Comparison of ENCODE assay signal across 9 cellular contexts in genomic region chr20:43959079-43959919, GRCh38. TPM values are rescaled to one million over a fixed set of nuclear protein-coding genes. Genes with fewer than 3 reads are reported as not detected.
DNase-seq lines count a peak whose midpoint lies in the region; ATAC-seq and TF ChIP-seq lines count a peak whose summit lies in the region.
"Had no signal": no experiment of that assay in that cellular context is flagged by ENCODE, and none has a peak within 500 bp of the region (broad histone marks: within the 10 kb centered on the region; RNA-seq: fewer than 3 reads in every experiment).

No MANE protein-coding gene starts in this region.

- H3F3A ChIP-seq in GM23248 (ENCODE audit: insufficient read depth) = peaks cover 34% of the 10 kb centered on the region

- H3K27me3 ChIP-seq in BLaER1 (no peaks in the 10 kb centered on the region), GM23248 (replicated peaks; ENCODE audit: insufficient read depth) (no peaks in the 10 kb centered on the region), cardiac muscle cell (no peaks in the 10 kb centered on the region), mesendoderm (ENCODE audit: insufficient read depth, low read length, poor library complexity) (no peaks in the 10 kb centered on the region)

- H4K20me1 ChIP-seq in BLaER1 = peaks cover 6% of the 10 kb centered on the region; the same call in 1 of the 2 replicates
- no peaks in the 10 kb centered on the region for H4K20me1 ChIP-seq in GM23248 (ENCODE audit: insufficient read depth)

- no peak for TF ChIP-seq CTCF in cardiac muscle cell (IDR thresholded peaks at IDR 0.05; ENCODE audit: low read depth, low read length)

- in situ Hi-C loops in GM23248 (cut with MboI) = no loop called here

- no peak overlapping the region for H2BK5ac ChIP-seq in mesendoderm (ENCODE audit: low read length)

- H4K8ac ChIP-seq in mesendoderm (ENCODE audit: low read depth, low read length) = no peak overlapping the region

- H3K23ac ChIP-seq in mesendoderm (ENCODE audit: low read length) = no peak overlapping the region

- H3K4me1 ChIP-seq in BLaER1 (peaks cover 82% of the 10 kb centered on the region), GM23248 (ENCODE audit: insufficient read depth) (peaks cover 23% of the 10 kb centered on the region), cardiac muscle cell (ENCODE audit: low read depth) (no peaks in the 10 kb centered on the region), mesendoderm (ENCODE audit: control insufficient read depth, low read depth, low read length) (peaks cover 4% of the 10 kb centered on the region)

- H3K4ac ChIP-seq in mesendoderm (ENCODE audit: low read depth, low read length) = no peak overlapping the region

- 0 out of 2 replicates have a peak overlapping the region, but pooled peaks have one; percentile 5 for H3K4me3 ChIP-seq in BLaER1
- no peak overlapping the region for H3K4me3 ChIP-seq in GM23248
- no peak overlapping the region for H3K4me3 ChIP-seq in SK-N-MC
- H3K4me3 ChIP-seq in cardiac muscle cell = no peak overlapping the region
- no peak overlapping the region for H3K4me3 ChIP-seq in mesendoderm (ENCODE audit: low read length)

- no peak overlapping the region for H3K56ac ChIP-seq in mesendoderm (ENCODE audit: low read length)

- H3K36me3 ChIP-seq in BLaER1 (no peaks in the 10 kb centered on the region), GM23248 (ENCODE audit: low read depth) (no peaks in the 10 kb centered on the region), SK-N-MC (ENCODE audit: insufficient read depth, low read length) (peaks cover 16% of the 10 kb centered on the region), cardiac muscle cell (no peaks in the 10 kb centered on the region), mesendoderm (ENCODE audit: control insufficient read depth, insufficient read depth, low read length) (no peaks in the 10 kb centered on the region)

- 0 out of 2 replicates have a peak, but pooled peaks cover 4% of the 10 kb centered on the region for H3K79me2 ChIP-seq in GM23248 (ENCODE audit: insufficient read depth)
- H3K79me2 ChIP-seq in mesendoderm (ENCODE audit: control insufficient read depth, insufficient read depth, low read length) = no peaks in the 10 kb centered on the region

- H3K18ac ChIP-seq in mesendoderm (ENCODE audit: low read length) = no peak overlapping the region

- H3K79me1 ChIP-seq in mesendoderm (ENCODE audit: low read length) = no peaks in the 10 kb centered on the region

- peak overlapping the region; percentile 69 for H3K27ac ChIP-seq in BLaER1
- H3K27ac ChIP-seq in GM23248 = no peak overlapping the region
- 0 out of 2 replicates have a peak overlapping the region, but pooled peaks have one; percentile 40 for H3K27ac ChIP-seq in SK-N-MC
- no peak overlapping the region for H3K27ac ChIP-seq in cardiac muscle cell
- no peak overlapping the region for H3K27ac ChIP-seq in mesendoderm (ENCODE audit: low read depth, low read length)

- H3K9ac ChIP-seq in BLaER1 (peak overlapping the region; percentile 25; the same call in 1 of the 2 replicates), GM23248 (no peak overlapping the region), SK-N-MC (ENCODE audit: insufficient read length) (no peak overlapping the region), mesendoderm (ENCODE audit: low read length) (no peak overlapping the region)

- no peak overlapping the region for H2BK120ac ChIP-seq in mesendoderm (ENCODE audit: low read depth, low read length)

- WGBS in GM23248 (ENCODE audit: low coverage in 1 of 2, low lambda C conversion rate in 2 of 2, missing lambda C conversion rate in 2 of 2), 2 experiments = 63% methylated on average over 19 of the region's 19 CpGs
- no CpG with 5 or more reads among the region's 19 CpGs for WGBS in mesendoderm (ENCODE audit: extremely low coverage, insufficient coverage, low lambda C conversion rate)

- H4K5ac ChIP-seq in mesendoderm (ENCODE audit: low read length) = no peak overlapping the region

- ATAC-seq in HG02981 (IDR thresholded peaks at IDR 0.05; ENCODE audit: unreplicated experiment) (no peak), GM21786 (IDR thresholded peaks at IDR 0.05; ENCODE audit: unreplicated experiment) (no peak)

- no peak overlapping the region for H2AFZ ChIP-seq in GM23248

- H3K9me3 ChIP-seq in BLaER1 (no peaks in the 10 kb centered on the region; the same call in 1 of the 2 replicates), GM23248 (ENCODE audit: low read depth) (no peaks in the 10 kb centered on the region), SK-N-MC (ENCODE audit: low read depth, low read length) (no peaks in the 10 kb centered on the region; the same call in 1 of the 2 replicates), cardiac muscle cell (ENCODE audit: low read depth) (no peaks in the 10 kb centered on the region)

- H3K4me2 ChIP-seq in BLaER1 (peak overlapping the region; percentile 88), GM23248 (ENCODE audit: unreplicated experiment) (no peak overlapping the region), mesendoderm (ENCODE audit: low read length) (no peak overlapping the region)

- H3K9me2 ChIP-seq in GM23248 (ENCODE audit: insufficient read depth) = no peaks in the 10 kb centered on the region

- peak; percentile 47 for DNase-seq in GM23248
- no peak for DNase-seq in SK-N-MC (ENCODE audit: low read depth, low spot score)
- DNase-seq in cardiac muscle cell (ENCODE audit: low read depth in 1 of 2, low spot score in 1 of 2) = peak; percentile 19 to 62
- DNase-seq in AG08396 (ENCODE audit: low spot score) = no peak
- DNase-seq in mesendoderm = no peak
- DNase-seq: stimulated activated CD4-positive, alpha-beta T cell treated with anti-CD3 and anti-CD28 coated beads, Interleukin-1b, Interleukin-23, amount 100 ng/mL, for 48 hours had no signal

- no peak overlapping the region for H2AK5ac ChIP-seq in mesendoderm (ENCODE audit: low read length)

- no peak overlapping the region for H2BK15ac ChIP-seq in mesendoderm (replicated peaks; ENCODE audit: low read depth)

RNA-seq across cellular contexts. Expression of gene TOX2, which starts 44.6 kb away (rescaled TPM):
- total RNA-seq in GM23248 (2014; rRNA removed; shearing (Covaris generic)) = 0.97 and 4.3 TPM in 2 replicates
- polyA plus RNA-seq in GM23248 (2016; fragmentation: Nextera tagmentation; extraction: Ambion mirVana) (13.9 and 15.9 TPM in 2 replicates), cardiac muscle cell (0.32 and 0.84 TPM in 2 replicates)
- 0.09 TPM in 1 of 2 replicates, not detected in the other for total RNA-seq in cardiac muscle cell
- 3.4 TPM for polyA plus RNA-seq in mesendoderm (2013, experiment 1 of 2)
- 3.7 TPM for polyA plus RNA-seq in mesendoderm (2013, experiment 2 of 2)

Comparison
In these comparisons a context has a peak if more than half of its experiments do, and no peak if none do; other contexts are left out.
1. H3K27ac ChIP-seq: peak in BLaER1 (single experiment) and SK-N-MC (single experiment); none in GM23248 (single experiment), cardiac muscle cell (single experiment) and mesendoderm (single experiment).
2. DNase-seq: peak in GM23248 (single experiment) and cardiac muscle cell (2 of 2); none in SK-N-MC (single experiment), AG08396 (single experiment) and mesendoderm (single experiment).